ENCODE assay signal across 23 cellular contexts in the genomic region with DNA sequence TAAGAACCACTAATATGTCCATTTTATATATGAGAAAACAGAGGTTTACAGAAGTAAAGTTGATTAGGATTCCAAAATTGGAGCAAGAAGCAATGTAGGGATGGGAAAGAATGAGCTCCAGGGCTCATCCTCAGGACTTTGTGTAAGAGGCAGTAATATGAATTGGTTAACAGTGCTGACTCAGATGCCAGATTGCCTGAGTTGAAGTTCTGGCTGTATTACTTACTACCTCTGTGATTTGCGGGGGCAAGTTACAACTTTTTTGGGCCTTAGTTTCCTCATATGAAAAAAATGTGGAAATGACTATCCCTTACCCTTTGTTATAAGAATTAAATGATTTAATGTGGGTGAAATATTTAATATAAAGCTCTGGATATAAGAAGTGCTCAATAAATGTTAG.
"Had no signal": no experiment of that assay in that cellular context is flagged by ENCODE, and none has a peak within 500 bp of the region (broad histone marks: within the 10 kb centered on the region; RNA-seq: fewer than 3 reads in every experiment).

No MANE protein-coding gene starts in this region.

- H3K27me3 ChIP-seq: esophagus muscularis mucosa, spleen, upper lobe of left lung had no signal

- H3K4me1 ChIP-seq: esophagus muscularis mucosa, heart right ventricle, spleen, upper lobe of left lung had no signal

- DNase-seq: activated CD4-positive, alpha-beta T cell treated with anti-CD3 and anti-CD28 coated beads, Interleukin-2, amount 10 ng/mL, durations not matched to agents 7 days and 5 days; activated CD4-positive, CD25-positive, alpha-beta regulatory T cell treated with anti-CD3 and anti-CD28 coated beads, Interleukin-2, amount 50 U/mL, for 72 hours; activated CD8-positive, alpha-beta memory T cell treated with anti-CD3 and anti-CD28 coated beads, Interleukin-2, amount 10 ng/mL, durations not matched to agents 7 days and 5 days; activated CD8-positive, alpha-beta T cell treated with anti-CD3 and anti-CD28 coated beads for 36 hours; activated effector memory CD4-positive, alpha-beta T cell treated with anti-CD3 and anti-CD28 coated beads, Interleukin-2, amount 50 U/mL, for 16 hours; activated naive CD4-positive, alpha-beta T cell treated with anti-CD3 and anti-CD28 coated beads, Interleukin-2, amount 50 U/mL, for 16 hours; activated naive CD8-positive, alpha-beta T cell treated with anti-CD3 and anti-CD28 coated beads, Interleukin-2, amount 50 U/mL, for 24 hours; activated T-cell treated with anti-CD3 and anti-CD28 coated beads for 4 hours; aorta; central memory CD4-positive, alpha-beta T cell; effector memory CD4-positive, alpha-beta T cell; heart right ventricle; naive thymus-derived CD8-positive, alpha-beta T cell; retina; spleen; stimulated activated CD4-positive, alpha-beta T cell treated with anti-CD3 and anti-CD28 coated beads, Interleukin-4, amount 100 ng/mL, for 24 hours; stimulated activated naive CD4-positive, alpha-beta T cell treated with Interleukin-2 at 50 U/mL for 16 hours; upper lobe of left lung; WERI-Rb-1 had no signal

- ATAC-seq: activated CD8-positive, alpha-beta memory T cell treated with anti-CD3 and anti-CD28 coated beads, Interleukin-2, amount 10 ng/mL, durations not matched to agents 7 days and 5 days; activated CD8-positive, alpha-beta T cell treated with anti-CD3 and anti-CD28 coated beads for 36 hours; activated naive CD8-positive, alpha-beta T cell treated with anti-CD3 and anti-CD28 coated beads, Interleukin-2, amount 50 U/mL, for 24 hours; heart right ventricle; left lobe of liver; naive thymus-derived CD8-positive, alpha-beta T cell had no signal

- H3K36me3 ChIP-seq: esophagus muscularis mucosa, heart right ventricle, spleen, thoracic aorta, upper lobe of left lung, WERI-Rb-1 had no signal

- H3K27ac ChIP-seq: esophagus muscularis mucosa, heart right ventricle, spleen, thoracic aorta, upper lobe of left lung, WERI-Rb-1 had no signal

- H3K4me3 ChIP-seq: esophagus muscularis mucosa, heart right ventricle, lung, spleen, thoracic aorta, upper lobe of left lung had no signal

- H3K9me3 ChIP-seq: esophagus muscularis mucosa, heart right ventricle, spleen, thoracic aorta, upper lobe of left lung had no signal
